ENCODE assay signal across 22 cellular contexts in genomic region chr9:13128266-13128825, GRCh38.
DNase-seq lines count a peak whose midpoint lies in the region; ATAC-seq and TF ChIP-seq lines count a peak whose summit lies in the region.
"Had no signal": no experiment of that assay in that cellular context is flagged by ENCODE, and none has a peak within 500 bp of the region (broad histone marks: within the 10 kb centered on the region; RNA-seq: fewer than 3 reads in every experiment).

No MANE protein-coding gene starts in this region.

- no peak for TF ChIP-seq CTCF in mesothelial cell of epicardium (IDR thresholded peaks at IDR 0.05; ENCODE audit: unreplicated experiment)
- no peak for TF ChIP-seq CTCF in omental fat pad (IDR thresholded peaks at IDR 0.05)

- no peak for TF ChIP-seq EP300 in Ishikawa (IDR thresholded peaks at IDR 0.05; ENCODE audit: borderline replicate concordance)

- H3K4me3 Mint-ChIP-seq in mesothelial cell of epicardium, result no peak overlapping the region
- H3K4me3 Mint-ChIP-seq: B cell, CD14-positive monocyte, GM23338 had no signal

- no peaks in the 10 kb centered on the region for H3K27me3 Mint-ChIP-seq in mesothelial cell of epicardium (ENCODE audit: low read depth)
- H3K27me3 Mint-ChIP-seq: B cell had no signal

- ATAC-seq in omental fat pad (ENCODE audit: low FRiP score) (no peak), HG02588 (IDR thresholded peaks at IDR 0.05; ENCODE audit: unreplicated experiment) (no peak)
- ATAC-seq: GM23338, K562, Panc1, SK-N-SH treated with all-trans-retinoic acid at 6 μM for 48 hours had no signal

- peaks cover 60% of the 10 kb centered on the region for H3K36me3 Mint-ChIP-seq in mesothelial cell of epicardium
- H3K36me3 Mint-ChIP-seq: CD14-positive monocyte had no signal

- H3K4me1 Mint-ChIP-seq in mesothelial cell of epicardium, result peaks cover 41% of the 10 kb centered on the region
- H3K4me1 Mint-ChIP-seq: B cell, CD14-positive monocyte had no signal

- peak overlapping the region; percentile 80 for H3K27ac Mint-ChIP-seq in mesothelial cell of epicardium
- H3K27ac Mint-ChIP-seq: B cell, CD14-positive monocyte, GM23338 had no signal

- peak; percentile 6 for DNase-seq in AG08395 (ENCODE audit: low spot score)
- peak; percentile 48 for DNase-seq in fibroblast of gingiva (ENCODE audit: low read depth)
- no peak for DNase-seq in mesothelial cell of epicardium (ENCODE audit: low spot score in 2 of 2, unreplicated experiment in 2 of 2)
- DNase-seq in omental fat pad (ENCODE audit: low spot score), result no peak
- DNase-seq in T1000 (lab: John Stamatoyannopoulos, UW), result no peak
- no peak for DNase-seq in NCI-H524 (lab: John Stamatoyannopoulos, UW)
- DNase-seq: 8988T, GDM1, NCI-H1092, NCI-H1436 treated with DMSO at 0.1 percent for 48 hours, NCI-H1930, NCI-H345, NCI-H524 treated with DMSO at 0.1 percent for 48 hours, NCI-H82 had no signal

- no peaks in the 10 kb centered on the region for H3K9me3 Mint-ChIP-seq in mesothelial cell of epicardium
- H3K9me3 Mint-ChIP-seq: GM23338 had no signal

- no peak for TF ChIP-seq RAD21 in Ishikawa (IDR thresholded peaks at IDR 0.05; ENCODE audit: low read depth)

TF ChIP-seq in Ishikawa, 13 proteins besides CTCF, POLR2A, EP300 and RAD21:
- TF ChIP-seq ZBTB7A (IDR thresholded peaks at IDR 0.05; ENCODE audit: low read depth) (no peak), TCF12 (IDR thresholded peaks at IDR 0.05; ENCODE audit: low read depth) (no peak), FOXM1 (IDR thresholded peaks at IDR 0.05; ENCODE audit: borderline replicate concordance, low read depth) (no peak), NFIC (IDR thresholded peaks at IDR 0.05) (peak; percentile 55; the same call in 1 of the 2 replicates), TAF1 (IDR thresholded peaks at IDR 0.05; ENCODE audit: low read depth) (no peak), EGR1 (IDR thresholded peaks at IDR 0.05) (no peak)

Comparison
In these comparisons a context has a peak if more than half of its experiments do, and no peak if none do; other contexts are left out.
1. DNase-seq: peak in AG08395 (single experiment) and fibroblast of gingiva (single experiment); none in mesothelial cell of epicardium (0 of 2), omental fat pad (single experiment), T1000 (single experiment) and NCI-H524 (0 of 2).